ENCODE assay signal across 7 cellular contexts in genomic region chr14:91372680-91373495, GRCh38. TPM values are rescaled to one million over a fixed set of nuclear protein-coding genes. Genes with fewer than 3 reads are reported as not detected.
DNase-seq lines count a peak whose midpoint lies in the region; ATAC-seq and TF ChIP-seq lines count a peak whose summit lies in the region.

No MANE protein-coding gene starts in this region.

- no peaks in the 10 kb centered on the region for H3K4me1 ChIP-seq in Caco-2

- intact Hi-C loops in Caco-2 (cut with micrococcal nuclease; ENCODE audit: unreplicated experiment) = no loop called here

- BruUV-seq in Caco-2 (replicated peaks; lab: Mats Ljungman, UMichigan) = no TSS peak

- H3K9me3 ChIP-seq in Caco-2 = no peaks in the 10 kb centered on the region

- H3K9me3 Mint-ChIP-seq in central memory CD8-positive, alpha-beta T cell = no peaks in the 10 kb centered on the region
- H3K9me3 Mint-ChIP-seq in Caco-2 (ENCODE audit: unreplicated experiment) = no peaks in the 10 kb centered on the region

- no peaks in the 10 kb centered on the region for H3K27me3 Mint-ChIP-seq in central memory CD8-positive, alpha-beta T cell
- no peaks in the 10 kb centered on the region for H3K27me3 Mint-ChIP-seq in Caco-2 (ENCODE audit: insufficient read depth, unreplicated experiment)

- ATAC-seq in HG02885 (IDR thresholded peaks at IDR 0.05; ENCODE audit: poor library complexity, unreplicated experiment) = peak; percentile 24
- ATAC-seq in central memory CD8-positive, alpha-beta T cell (replicated peaks; ENCODE audit: extremely low read depth, poor library complexity, severe bottlenecking) = peak; percentile 50

- peak; percentile 42 for TF ChIP-seq POLR2A in GM18526 (IDR thresholded peaks at IDR 0.05; ENCODE audit: extremely low read depth, insufficient read length)

- H3K27ac Mint-ChIP-seq in central memory CD8-positive, alpha-beta T cell (ENCODE audit: low read depth) = peak overlapping the region; percentile 92
- H3K27ac Mint-ChIP-seq in Caco-2 (ENCODE audit: unreplicated experiment) = no peak overlapping the region

- H3K36me3 Mint-ChIP-seq in central memory CD8-positive, alpha-beta T cell (ENCODE audit: insufficient read depth) = peaks cover 36% of the 10 kb centered on the region
- no peaks in the 10 kb centered on the region for H3K36me3 Mint-ChIP-seq in Caco-2 (ENCODE audit: insufficient read depth, unreplicated experiment)

- H3K4me3 Mint-ChIP-seq in central memory CD8-positive, alpha-beta T cell = peak overlapping the region; percentile 75
- no peak overlapping the region for H3K4me3 Mint-ChIP-seq in Caco-2 (ENCODE audit: unreplicated experiment)

- peak; percentile 28 for DNase-seq in NCI-H2171 (lab: John Stamatoyannopoulos, UW)
- DNase-seq in central memory CD8-positive, alpha-beta T cell (ENCODE audit: low spot score in 2 of 2) = peak in 1 of 2 donors; percentile 45
- no peak for DNase-seq in Caco-2
- no peak for DNase-seq in GM19240 (ENCODE audit: insufficient read length, low spot score)
- no peak for DNase-seq in EL

- no peaks in the 10 kb centered on the region for H3K27me3 ChIP-seq in Caco-2 (replicated peaks; ENCODE audit: control insufficient read depth, insufficient read depth, low read length)

- CTCF ChIA-PET in Caco-2 (lab: Charles Lee) = no interaction called here

- H3K36me3 ChIP-seq in Caco-2 (ENCODE audit: control insufficient read depth, insufficient read depth, low read length) = no peaks in the 10 kb centered on the region

- peaks cover 97% of the 10 kb centered on the region for H3K4me1 Mint-ChIP-seq in central memory CD8-positive, alpha-beta T cell
- peaks cover 5% of the 10 kb centered on the region for H3K4me1 Mint-ChIP-seq in Caco-2 (ENCODE audit: low read depth, unreplicated experiment)

- TF ChIP-seq CTCF in Caco-2 (IDR thresholded peaks at IDR 0.05; ENCODE audit: insufficient read depth in 1 of 2, low read depth in 1 of 2, low read length in 1 of 2, severe bottlenecking in 1 of 2, unreplicated experiment in 1 of 2) = no peak

- POLR2A ChIA-PET in Caco-2 (lab: Charles Lee) = no interaction called here

- H3K4me3 ChIP-seq in Caco-2 (ENCODE audit: low read depth, low read length) = no peak overlapping the region

RNA-seq across cellular contexts. Expression of gene CCDC88C, which starts 44.7 kb away (rescaled TPM):
- 26.9 and 29.8 TPM in 2 replicates for total RNA-seq in Caco-2 (2022)
